ENCODE assay signal across 26 cellular contexts in the genomic region with DNA sequence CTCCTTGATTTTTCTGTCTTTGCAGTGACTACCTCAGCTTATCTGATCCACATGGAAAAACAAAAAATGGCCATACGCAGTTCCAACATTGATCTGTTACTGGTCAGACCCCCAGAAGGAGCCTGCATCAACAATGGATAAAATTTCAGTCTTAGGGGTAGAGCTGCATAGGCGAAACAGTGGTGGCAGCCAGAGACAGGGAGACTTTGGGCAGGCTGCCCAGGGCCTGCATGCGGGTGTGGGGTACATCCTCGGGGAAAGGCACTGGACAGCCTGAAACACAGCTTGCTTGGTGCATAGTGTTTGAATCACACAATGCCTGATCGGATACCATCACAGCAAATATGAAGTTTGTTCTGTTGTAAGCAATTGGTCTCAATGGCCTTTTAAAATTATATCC.
"Had no signal": no experiment of that assay in that cellular context is flagged by ENCODE, and none has a peak within 500 bp of the region (broad histone marks: within the 10 kb centered on the region; RNA-seq: fewer than 3 reads in every experiment).

No MANE protein-coding gene starts in this region.

- DNase-seq: colonic mucosa; cortex of kidney; dermis blood vessel endothelial cell; dorsolateral prefrontal cortex; effector CD4-positive, alpha-beta T cell; effector CD8-positive, alpha-beta T cell; effector memory CD4-positive, alpha-beta T cell; effector memory CD8-positive, alpha-beta T cell; endodermal cell; erythroblast; esophagus squamous epithelium; foreskin keratinocyte; foreskin melanocyte; gastrocnemius medialis; glutamatergic neuron; heart left ventricle; heart right ventricle had no signal

- H3K4me3 ChIP-seq: colonic mucosa, coronary artery, dorsolateral prefrontal cortex, esophagus squamous epithelium, gastrocnemius medialis, gastroesophageal sphincter, heart left ventricle, heart right ventricle had no signal

- H3K4me1 Mint-ChIP-seq: endodermal cell had no signal

- H3K9me3 Mint-ChIP-seq: endodermal cell had no signal

- H3K36me3 ChIP-seq: colonic mucosa, esophagus squamous epithelium, gastrocnemius medialis, gastroesophageal sphincter, heart left ventricle, heart right ventricle had no signal

- H3K4me3 Mint-ChIP-seq: dendritic cell treated with granulocyte-macrophage colony-stimulating factor and Interleukin-4, amounts not matched to agents 40 ng/mL and 50 ng/mL, for 4 days; effector memory CD8-positive, alpha-beta T cell; endodermal cell had no signal

- H3K4me1 ChIP-seq: colonic mucosa, esophagus squamous epithelium, foreskin keratinocyte, gastrocnemius medialis, gastroesophageal sphincter, heart left ventricle, heart right ventricle had no signal

- H3K27me3 ChIP-seq: colonic mucosa, dorsolateral prefrontal cortex, esophagus squamous epithelium, foreskin keratinocyte, gastrocnemius medialis, gastroesophageal sphincter, heart left ventricle, heart right ventricle had no signal

- H3K9me3 ChIP-seq: colonic mucosa, esophagus squamous epithelium, gastrocnemius medialis, gastroesophageal sphincter, heart left ventricle had no signal

- ATAC-seq: effector memory CD8-positive, alpha-beta T cell; esophagus mucosa; foreskin keratinocyte; gastrocnemius medialis; gastroesophageal sphincter; heart left ventricle; heart right ventricle had no signal

- H3K27ac ChIP-seq: colonic mucosa, coronary artery, dorsolateral prefrontal cortex, epithelial cell of prostate, esophagus squamous epithelium, foreskin keratinocyte, gastrocnemius medialis, gastroesophageal sphincter, heart left ventricle, heart right ventricle had no signal

- H3K27ac Mint-ChIP-seq: dendritic cell treated with granulocyte-macrophage colony-stimulating factor and Interleukin-4, amounts not matched to agents 40 ng/mL and 50 ng/mL, for 4 days; effector memory CD8-positive, alpha-beta T cell; endodermal cell had no signal

- FAIRE-seq: colon, endometrium, endothelial cell of umbilical vein, frontal cortex had no signal

- H3K27me3 Mint-ChIP-seq: dendritic cell treated with granulocyte-macrophage colony-stimulating factor and Interleukin-4, amounts not matched to agents 40 ng/mL and 50 ng/mL, for 4 days; effector memory CD8-positive, alpha-beta T cell had no signal
